In genomic region chr18:68714356-68714706, GRCh38 we compare ENCODE assay signal across 8 cellular contexts. TPM values are rescaled to one million over a fixed set of nuclear protein-coding genes. Genes with fewer than 3 reads are reported as not detected.
DNase-seq lines count a peak whose midpoint lies in the region; ATAC-seq and TF ChIP-seq lines count a peak whose summit lies in the region.

No MANE protein-coding gene starts in this region.

- peaks cover 0 to 30% (median 16%) of the 10 kb centered on the region in 5 donors for H3K36me3 Mint-ChIP-seq in naive thymus-derived CD4-positive, alpha-beta T cell

- H3K27me3 ChIP-seq in A673 (replicated peaks; ENCODE audit: insufficient read depth, low read depth, low read length, poor library complexity) (no peaks in the 10 kb centered on the region), SK-N-SH (ENCODE audit: insufficient read depth) (no peaks in the 10 kb centered on the region), esophagus (ENCODE audit: control insufficient read depth in 1 of 2, insufficient read depth in 2 of 2, low read length in 2 of 2) (no peaks in the 10 kb centered on the region)
- no peaks in the 10 kb centered on the region for H3K27me3 ChIP-seq in naive thymus-derived CD4-positive, alpha-beta T cell (ENCODE audit: control insufficient read depth in 2 of 2, insufficient read depth in 2 of 2, low read length in 2 of 2)

- peak overlapping the region; percentile 90 for H2AFZ ChIP-seq in SK-N-SH (ENCODE audit: low read depth)

- H3K9me2 ChIP-seq in SK-N-SH = no peaks in the 10 kb centered on the region

- H3K36me3 ChIP-seq in A673 (ENCODE audit: insufficient read depth, low read length, poor library complexity, severe bottlenecking) (peaks cover 38% of the 10 kb centered on the region), SK-N-SH (replicated peaks in 1 of 2; ENCODE audit: control insufficient read depth in 1 of 2, insufficient read depth in 2 of 2, low read length in 1 of 2) (peaks cover 34 to 49% of the 10 kb centered on the region in 2 experiments), esophagus (ENCODE audit: control insufficient read depth in 2 of 2, insufficient read depth in 2 of 2, low read length in 1 of 2) (peaks cover 0 to 7% of the 10 kb centered on the region in 2 donors)
- H3K36me3 ChIP-seq in naive thymus-derived CD4-positive, alpha-beta T cell (ENCODE audit: control insufficient read depth in 2 of 3, insufficient read depth in 3 of 3, low read length in 3 of 3) = peaks cover 6 to 44% (median 13%) of the 10 kb centered on the region in 3 experiments

- no peak for TF ChIP-seq EP300 in SK-N-SH (IDR thresholded peaks at IDR 0.05; ENCODE audit: borderline replicate concordance in 1 of 2, low read depth in 1 of 2, low read length in 1 of 2)

- 0% methylated on average over 12 of the region's 15 CpGs for WGBS in SK-N-SH (ENCODE audit: low lambda C conversion rate)
- 0 to 1% methylated on average over 15 of the region's 15 CpGs for WGBS in esophagus, 2 donors

- CTCF ChIA-PET in A673 (lab: Charles Lee) (no interaction called here), SK-N-SH (lab: Yijun Ruan, JAX) (interaction anchor here (0.7 kb wide), 1 partner anchor 1176 kb away, joined by 3 read pairs; no protein-coding TSS in a partner anchor)
- CTCF ChIA-PET in naive thymus-derived CD4-positive, alpha-beta T cell (lab: Charles Lee) = no interaction called here

- TF ChIP-seq RAD21 in SK-N-SH (IDR thresholded peaks at IDR 0.05; ENCODE audit: low read length) = no peak

- peaks cover 0 to 2% (median 0%) of the 10 kb centered on the region in 11 donors for H3K9me3 Mint-ChIP-seq in naive thymus-derived CD4-positive, alpha-beta T cell

- POLR2A ChIA-PET in A673 (lab: Charles Lee; ENCODE audit: low non-redundant PET) = no interaction called here
- POLR2A ChIA-PET in SK-N-SH (lab: Yijun Ruan, JAX) = no interaction called here
- POLR2A ChIA-PET in naive thymus-derived CD4-positive, alpha-beta T cell (lab: Charles Lee) = interaction anchor here (0.7 to 1.3 kb wide), 3 partner anchors 14 to 1491 kb away, joined by 3 to 7 read pairs (median 3); partner anchors contain the start of gene RTTN

- peaks cover 9% of the 10 kb centered on the region; the same call in 1 of the 2 replicates for H4K20me1 ChIP-seq in SK-N-SH (ENCODE audit: insufficient read depth)

- H3K4me1 ChIP-seq in A673 (ENCODE audit: insufficient read depth, low read length, poor library complexity, severe bottlenecking) (peaks cover 3% of the 10 kb centered on the region), SK-N-SH (ENCODE audit: control insufficient read depth in 1 of 2, insufficient read depth in 2 of 2, low read depth in 1 of 2, low read length in 1 of 2) (peaks cover 4 to 8% of the 10 kb centered on the region in 2 experiments; a peak in 2 of 4 replicates), esophagus (ENCODE audit: control insufficient read depth in 2 of 2, insufficient read depth in 2 of 2, low read length in 1 of 2) (no peaks in the 10 kb centered on the region)
- peaks cover 4 to 17% of the 10 kb centered on the region in 2 donors for H3K4me1 ChIP-seq in naive thymus-derived CD4-positive, alpha-beta T cell (ENCODE audit: control insufficient read depth in 2 of 2, insufficient read depth in 2 of 2, low read length in 2 of 2)

- peak overlapping the region; percentile 93 to 100 (median 96) for H3K4me3 Mint-ChIP-seq in naive thymus-derived CD4-positive, alpha-beta T cell

- H3K4me1 Mint-ChIP-seq in naive thymus-derived CD4-positive, alpha-beta T cell = peaks cover 23 to 66% (median 59%) of the 10 kb centered on the region in 7 donors

- peak overlapping the region; percentile 88 for H3K9ac ChIP-seq in SK-N-SH

- peak overlapping the region; percentile 81 for H3K4me3 ChIP-seq in A673 (ENCODE audit: low read depth, low read length, poor library complexity, severe bottlenecking)
- H3K4me3 ChIP-seq in GM12875 (ENCODE audit: low read depth, low read length) = peak overlapping the region; percentile 78
- H3K4me3 ChIP-seq in SK-N-SH (ENCODE audit: low read depth in 2 of 2, low read length in 1 of 2) = peak overlapping the region; percentile 81 to 96
- peak overlapping the region; percentile 87 to 94 for H3K4me3 ChIP-seq in esophagus (ENCODE audit: low read depth in 1 of 2, low read length in 2 of 2)
- peak overlapping the region; percentile 86 for H3K4me3 ChIP-seq in naive thymus-derived CD4-positive, alpha-beta T cell (ENCODE audit: low read length)

- H3K79me2 ChIP-seq in SK-N-SH (ENCODE audit: insufficient read depth) = peaks cover 51% of the 10 kb centered on the region

- H3K4me2 ChIP-seq in SK-N-SH = peak overlapping the region; percentile 92

- ATAC-seq in HG03064 (IDR thresholded peaks at IDR 0.05; ENCODE audit: low read depth, unreplicated experiment) = peak; percentile 9
- peak; percentile 6 for ATAC-seq in naive thymus-derived CD4-positive, alpha-beta T cell
- no peak for ATAC-seq in HG02798 (IDR thresholded peaks at IDR 0.05; ENCODE audit: poor library complexity, unreplicated experiment)

- no TSS peak for BruUV-seq in A673 (replicated peaks; lab: Mats Ljungman, UMichigan)

- no peaks in the 10 kb centered on the region for H3K9me3 ChIP-seq in A673 (ENCODE audit: low read depth, low read length, poor library complexity, severe bottlenecking)
- H3K9me3 ChIP-seq in SK-N-SH = no peaks in the 10 kb centered on the region
- no peaks in the 10 kb centered on the region for H3K9me3 ChIP-seq in esophagus (ENCODE audit: control insufficient read depth in 2 of 2, insufficient read depth in 1 of 2, low read depth in 1 of 2, low read length in 1 of 2)
- no peaks in the 10 kb centered on the region for H3K9me3 ChIP-seq in naive thymus-derived CD4-positive, alpha-beta T cell (ENCODE audit: control insufficient read depth in 2 of 3, low read length in 3 of 3)

- no peak for TF ChIP-seq CTCF in A673 (conservative IDR thresholded peaks at IDR 0.05; ENCODE audit: low read depth, low read length)
- TF ChIP-seq CTCF in GM12875 (IDR thresholded peaks at IDR 0.05; ENCODE audit: borderline replicate concordance, insufficient read depth, low read depth, low read length) = no peak
- no peak for TF ChIP-seq CTCF in SK-N-SH (IDR thresholded peaks at IDR 0.05)

- intact Hi-C loops in A673 (cut with micrococcal nuclease; ENCODE audit: unreplicated experiment) = no loop called here
- intact Hi-C loops in naive thymus-derived CD4-positive, alpha-beta T cell (cut with micrococcal nuclease) = loop anchor here in 1 of 2 donors (10.0 kb wide), 1 partner anchor 1240 kb away; no protein-coding TSS in a partner anchor

- H3F3A ChIP-seq in SK-N-SH (replicated peaks; ENCODE audit: insufficient read depth) = peaks cover 4% of the 10 kb centered on the region

- peak; percentile 23 for DNase-seq in A673 (ENCODE audit: low spot score)
- peak; percentile 56 for DNase-seq in SK-N-SH
- DNase-seq in naive thymus-derived CD4-positive, alpha-beta T cell = no peak
- no peak for DNase-seq in amniotic stem cell (lab: John Stamatoyannopoulos, UW)

- no peaks in the 10 kb centered on the region for H3K27me3 Mint-ChIP-seq in naive thymus-derived CD4-positive, alpha-beta T cell

- H3K27ac Mint-ChIP-seq in naive thymus-derived CD4-positive, alpha-beta T cell = peak overlapping the region; percentile 88 to 96 (median 93)

- H3K27ac ChIP-seq in A673 (ENCODE audit: low read depth, low read length, poor library complexity, severe bottlenecking) (peak overlapping the region; percentile 89), SK-N-SH (ENCODE audit: low read depth in 2 of 2, low read length in 1 of 2) (peak overlapping the region; percentile 76 to 80), esophagus (ENCODE audit: low read depth in 2 of 2, low read length in 1 of 2) (peak overlapping the region; percentile 73 to 83)
- H3K27ac ChIP-seq in naive thymus-derived CD4-positive, alpha-beta T cell (ENCODE audit: low read depth, low read length) = peak overlapping the region; percentile 74

TF ChIP-seq in SK-N-SH, 30 proteins besides CTCF, POLR2A, EP300 and RAD21:
- TF ChIP-seq GATA2 (CRISPR knock-in tag; IDR thresholded peaks at IDR 0.05) (no peak), EZH2phosphoT487 (IDR thresholded peaks at IDR 0.05; ENCODE audit: borderline replicate concordance, low read depth) (no peak), MXI1 (IDR thresholded peaks at IDR 0.05; ENCODE audit: low read depth, low read length) (peak; percentile 35), RXRA (IDR thresholded peaks at IDR 0.05; ENCODE audit: borderline replicate concordance, low read depth) (no peak), JUND (IDR thresholded peaks at IDR 0.05) (no peak)
- TF ChIP-seq, protein P1, sequence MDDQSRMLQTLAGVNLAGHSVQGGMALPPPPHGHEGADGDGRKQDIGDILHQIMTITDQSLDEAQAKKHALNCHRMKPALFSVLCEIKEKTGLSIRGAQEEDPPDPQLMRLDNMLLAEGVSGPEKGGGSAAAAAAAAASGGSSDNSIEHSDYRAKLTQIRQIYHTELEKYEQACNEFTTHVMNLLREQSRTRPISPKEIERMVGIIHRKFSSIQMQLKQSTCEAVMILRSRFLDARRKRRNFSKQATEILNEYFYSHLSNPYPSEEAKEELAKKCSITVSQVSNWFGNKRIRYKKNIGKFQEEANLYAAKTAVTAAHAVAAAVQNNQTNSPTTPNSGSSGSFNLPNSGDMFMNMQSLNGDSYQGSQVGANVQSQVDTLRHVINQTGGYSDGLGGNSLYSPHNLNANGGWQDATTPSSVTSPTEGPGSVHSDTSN (IDR thresholded peaks at IDR 0.05) = no peak

RNA-seq across cellular contexts. Expression of gene TMX3, which starts 0.6 kb away (rescaled TPM):
- 56.0 and 58.7 TPM in 2 replicates for total RNA-seq in A673 (2021)
- polyA plus RNA-seq in SK-N-SH (2012; rRNA removed) (23.3 and 33.5 TPM in 2 replicates), esophagus (10 to 100 TPM in 1 of 2 donors, 1 to 10 TPM in 1; 9.5 to 10.2 TPM)
- polyA plus RNA-seq in SK-N-SH (2012; cell fraction: cytosol; rRNA removed) = 28.7 and 30.2 TPM in 2 replicates
- polyA plus RNA-seq in SK-N-SH (2012; cell fraction: nucleus; rRNA removed) = 25.5 and 74.7 TPM in 2 replicates
- total RNA-seq in naive thymus-derived CD4-positive, alpha-beta T cell = 10 to 100 TPM; 42.0 to 76.5 (median 63.2) TPM
- polyA plus RNA-seq in naive thymus-derived CD4-positive, alpha-beta T cell = 10 to 100 TPM; 18.7 to 20.2 TPM

Comparison
In these comparisons a context has a peak if more than half of its experiments do, and no peak if none do; other contexts are left out.
1. DNase-seq: peak in A673 (single experiment) and SK-N-SH (single experiment); none in naive thymus-derived CD4-positive, alpha-beta T cell (0 of 9) and amniotic stem cell (single experiment).
2. Peak in every context shown above with its lines, with median percentiles within 50 percentile points of each other: H3K27ac ChIP-seq and H3K4me3 ChIP-seq.